21 cellular contexts compared by ENCODE assay signal in the genomic region with DNA sequence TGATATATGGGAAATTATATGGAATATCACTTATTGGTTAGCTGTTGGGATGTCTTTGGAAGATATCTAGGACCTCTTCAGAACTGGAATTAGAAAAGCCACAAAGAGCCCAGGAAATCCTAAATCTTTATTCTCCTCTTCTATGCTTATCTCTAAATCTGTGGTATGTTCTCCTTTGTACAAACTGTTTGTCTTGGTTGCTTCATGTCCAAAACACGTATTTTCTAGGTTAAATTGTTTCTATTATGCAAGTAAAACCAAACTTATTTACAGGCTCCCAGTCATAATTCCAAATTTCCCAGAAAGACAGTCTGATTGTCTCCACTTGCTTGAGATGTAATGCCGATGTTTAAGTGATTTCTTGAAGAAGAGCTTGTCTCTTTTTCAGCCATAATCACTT.
A peak's percentile ranks its signal among the peaks of the same experiment; 100 is the strongest.
DNase-seq lines count a peak whose midpoint lies in the region; ATAC-seq, FAIRE-seq and TF ChIP-seq lines count a peak whose summit lies in the region.
"Had no signal": no experiment of that assay in that cellular context is flagged by ENCODE, and none has a peak within 500 bp of the region (broad histone marks: within the 10 kb centered on the region; RNA-seq: fewer than 3 reads in every experiment).

No MANE protein-coding gene starts in this region.

- H3K79me2 ChIP-seq in neural progenitor cell (ENCODE audit: low read depth) (no peaks in the 10 kb centered on the region), HepG2 (ENCODE audit: insufficient read depth, low read length) (no peaks in the 10 kb centered on the region)

- H3K27ac ChIP-seq in neural progenitor cell (no peak overlapping the region), HepG2 (ENCODE audit: extremely low read length, insufficient read depth, low read length) (no peak overlapping the region)
- H3K27ac ChIP-seq: BLaER1 treated with 17β-estradiol and CSF1 and Interleukin-3, amounts not matched to agents 10 nM and 100 nM had no signal

- H3K4me1 ChIP-seq in neural progenitor cell (peaks cover 4% of the 10 kb centered on the region), HepG2 (ENCODE audit: insufficient read depth, low read length) (no peaks in the 10 kb centered on the region)

- H3K9me3 ChIP-seq in neural progenitor cell (ENCODE audit: low read depth) (no peaks in the 10 kb centered on the region), HepG2 (ENCODE audit: low read length) (no peaks in the 10 kb centered on the region)

- POLR2A ChIA-PET in HepG2 (lab: Yijun Ruan, JAX): no interaction called here

- CTCF ChIA-PET in HepG2 (lab: Yijun Ruan, JAX; ENCODE audit: low intra/inter-chr PET ratio, low total read pairs): no interaction called here

- no peaks in the 10 kb centered on the region for H3F3A ChIP-seq in neural progenitor cell (ENCODE audit: low read depth)

- no peak for TF ChIP-seq RAD21 in HepG2 (CRISPR knock-in tag; IDR thresholded peaks at IDR 0.05)

- no peaks in the 10 kb centered on the region for H3K36me3 Mint-ChIP-seq in neural progenitor cell
- H3K36me3 Mint-ChIP-seq in stimulated activated effector memory CD8-positive, alpha-beta T cell treated with anti-CD3 and anti-CD28 coated beads, Interleukin-12 subunit alpha, Interleukin-12 subunit beta, amount 100 ng/mL, for 72 hours: no peaks in the 10 kb centered on the region
- H3K36me3 Mint-ChIP-seq: CD8-positive, alpha-beta T cell had no signal

- in situ Hi-C loops in HepG2 (cut with HindIII; ENCODE audit: extremely low pct_ligation_motif_present, low pct_unique_long_range_greater_than_20kb): no loop called here

- peaks cover 10% of the 10 kb centered on the region for H3K4me1 Mint-ChIP-seq in neural progenitor cell
- no peaks in the 10 kb centered on the region for H3K4me1 Mint-ChIP-seq in stimulated activated effector memory CD8-positive, alpha-beta T cell treated with anti-CD3 and anti-CD28 coated beads, Interleukin-12 subunit alpha, Interleukin-12 subunit beta, amount 100 ng/mL, for 72 hours
- H3K4me1 Mint-ChIP-seq: B cell had no signal

- no peak for ATAC-seq in stimulated activated effector memory CD8-positive, alpha-beta T cell treated with anti-CD3 and anti-CD28 coated beads, Interleukin-12 subunit alpha, Interleukin-12 subunit beta, amount 100 ng/mL, for 72 hours
- ATAC-seq in HepG2 (no peak), GM21447 (IDR thresholded peaks at IDR 0.05; ENCODE audit: unreplicated experiment) (no peak)
- ATAC-seq: CD8-positive, alpha-beta T cell; GM12878; HCT116 had no signal

- H3K27ac Mint-ChIP-seq in neural progenitor cell: no peak overlapping the region
- no peak overlapping the region for H3K27ac Mint-ChIP-seq in stimulated activated effector memory CD8-positive, alpha-beta T cell treated with anti-CD3 and anti-CD28 coated beads, Interleukin-12 subunit alpha, Interleukin-12 subunit beta, amount 100 ng/mL, for 72 hours
- H3K27ac Mint-ChIP-seq: B cell; CD8-positive, alpha-beta T cell; HFFc6 had no signal

- no peak overlapping the region for H3K4me3 Mint-ChIP-seq in neural progenitor cell
- no peak overlapping the region for H3K4me3 Mint-ChIP-seq in stimulated activated effector memory CD8-positive, alpha-beta T cell treated with anti-CD3 and anti-CD28 coated beads, Interleukin-12 subunit alpha, Interleukin-12 subunit beta, amount 100 ng/mL, for 72 hours
- H3K4me3 Mint-ChIP-seq: B cell; CD8-positive, alpha-beta T cell; HFFc6 had no signal

- no TSS peak for BruUV-seq in HepG2 (replicated peaks; lab: Mats Ljungman, UMichigan)

- H3K4me3 ChIP-seq in fibroblast of pulmonary artery (replicated peaks; ENCODE audit: low read depth, low read length) (no peak overlapping the region), neural progenitor cell (no peak overlapping the region), HepG2 (replicated peaks in 1 of 3; ENCODE audit: insufficient read depth in 1 of 3, low read depth in 2 of 3, low read length in 3 of 3) (no peak overlapping the region)
- H3K4me3 ChIP-seq: BLaER1 treated with 17β-estradiol and CSF1 and Interleukin-3, amounts not matched to agents 10 nM and 100 nM; GM12878 had no signal

- no peaks in the 10 kb centered on the region for H3K36me3 ChIP-seq in neural progenitor cell
- no peaks in the 10 kb centered on the region for H3K36me3 ChIP-seq in HepG2 (replicated peaks in 1 of 2; ENCODE audit: control insufficient read depth in 1 of 2, insufficient read depth in 2 of 2, low read length in 2 of 2)
- H3K36me3 ChIP-seq: BLaER1 treated with 17β-estradiol and CSF1 and Interleukin-3, amounts not matched to agents 10 nM and 100 nM had no signal

- H3K27me3 ChIP-seq in neural progenitor cell: no peaks in the 10 kb centered on the region
- H3K27me3 ChIP-seq in HepG2 (ENCODE audit: control insufficient read depth in 1 of 2, insufficient read depth in 2 of 2, low read length in 2 of 2): no peaks in the 10 kb centered on the region
- H3K27me3 ChIP-seq: BLaER1 treated with 17β-estradiol and CSF1 and Interleukin-3, amounts not matched to agents 10 nM and 100 nM had no signal

- DNase-seq in GM03348 (ENCODE audit: low spot score) (peak; percentile 10), amniotic epithelial cell (ENCODE audit: low read depth) (peak; percentile 49), fibroblast of pulmonary artery (ENCODE audit: low read depth) (peak; percentile 21), neural progenitor cell (ENCODE audit: low spot score) (no peak), HepG2 (ENCODE audit: low spot score) (no peak), RPMI8226 (no peak)
- no peak for DNase-seq in stimulated activated effector memory CD8-positive, alpha-beta T cell treated with anti-CD3 and anti-CD28 coated beads, Interleukin-12 subunit alpha, Interleukin-12 subunit beta, amount 100 ng/mL, for 72 hours (ENCODE audit: low spot score in 2 of 2)
- DNase-seq: CD8-positive, alpha-beta T cell; COR-L47; GDM1; GOT3; H7; HFFc6; KG1 had no signal

- TF ChIP-seq CTCF in fibroblast of pulmonary artery (IDR thresholded peaks at IDR 0.05; ENCODE audit: low read length, missing control alignments): no peak
- no peak for TF ChIP-seq CTCF in neural progenitor cell (IDR thresholded peaks at IDR 0.05)
- no peak for TF ChIP-seq CTCF in HepG2 (CRISPR knock-in tag; IDR thresholded peaks at IDR 0.05)

- intact Hi-C loops in HepG2 (cut with micrococcal nuclease; ENCODE audit: unreplicated experiment): loop anchor here (10.0 kb wide), 1 partner anchor 644 kb away; no protein-coding TSS in a partner anchor

- H3K9ac ChIP-seq in neural progenitor cell (no peak overlapping the region), HepG2 (ENCODE audit: insufficient read depth, low read depth, low read length) (no peak overlapping the region)
- H3K9ac ChIP-seq: BLaER1 treated with 17β-estradiol and CSF1 and Interleukin-3, amounts not matched to agents 10 nM and 100 nM had no signal

- H3K4me2 ChIP-seq in neural progenitor cell (no peak overlapping the region), HepG2 (ENCODE audit: low read depth, low read length) (no peak overlapping the region)

- H2AFZ ChIP-seq in neural progenitor cell (replicated peaks): peak overlapping the region; percentile 67
- no peak overlapping the region for H2AFZ ChIP-seq in HepG2 (ENCODE audit: low read length)

- FAIRE-seq in HepG2 (lab: Jason Lieb, UNC): no peak
- FAIRE-seq: D721Med, GM12878, GM19239 had no signal

- TF ChIP-seq POLR2A in HepG2 (IDR thresholded peaks at IDR 0.05; ENCODE audit: insufficient read depth in 1 of 2, low read depth in 2 of 2, low read length in 2 of 2): no peak

- WGBS in HepG2 (ENCODE audit: low lambda C conversion rate): 2% methylated on average over 2 of the region's 2 CpGs

- H3K27me3 Mint-ChIP-seq in neural progenitor cell (ENCODE audit: insufficient read depth, low read depth): no peaks in the 10 kb centered on the region
- H3K27me3 Mint-ChIP-seq: B cell had no signal

- TF ChIP-seq EP300 in HepG2 (IDR thresholded peaks at IDR 0.05; ENCODE audit: low read depth in 2 of 2, low read length in 2 of 2) (no peak), HepG2 (CRISPR knock-in tag; IDR thresholded peaks at IDR 0.05; ENCODE audit: borderline replicate concordance) (no peak)

- H4K20me1 ChIP-seq in neural progenitor cell (ENCODE audit: low read depth) (no peaks in the 10 kb centered on the region), HepG2 (ENCODE audit: insufficient read depth, low read length) (no peaks in the 10 kb centered on the region)
- H4K20me1 ChIP-seq: BLaER1 treated with 17β-estradiol and CSF1 and Interleukin-3, amounts not matched to agents 10 nM and 100 nM had no signal

- H3K9me3 Mint-ChIP-seq in neural progenitor cell: peaks cover 8% of the 10 kb centered on the region
- H3K9me3 Mint-ChIP-seq in stimulated activated effector memory CD8-positive, alpha-beta T cell treated with anti-CD3 and anti-CD28 coated beads, Interleukin-12 subunit alpha, Interleukin-12 subunit beta, amount 100 ng/mL, for 72 hours: peaks cover 11% of the 10 kb centered on the region

TF ChIP-seq in HepG2, 621 proteins besides CTCF, POLR2A, EP300 and RAD21 (continues in another document):
- TF ChIP-seq NFIC (IDR thresholded peaks at IDR 0.05; ENCODE audit: low read length) (no peak), ZNF546 (CRISPR knock-in tag; conservative IDR thresholded peaks at IDR 0.05) (no peak), ZNF260 (CRISPR knock-in tag; IDR thresholded peaks at IDR 0.05; ENCODE audit: borderline replicate concordance, low read depth) (no peak), ZNF556 (CRISPR knock-in tag; IDR thresholded peaks at IDR 0.05; ENCODE audit: borderline replicate concordance) (no peak), ZNF501 (CRISPR knock-in tag; IDR thresholded peaks at IDR 0.05) (no peak)
- TF ChIP-seq, protein P1, sequence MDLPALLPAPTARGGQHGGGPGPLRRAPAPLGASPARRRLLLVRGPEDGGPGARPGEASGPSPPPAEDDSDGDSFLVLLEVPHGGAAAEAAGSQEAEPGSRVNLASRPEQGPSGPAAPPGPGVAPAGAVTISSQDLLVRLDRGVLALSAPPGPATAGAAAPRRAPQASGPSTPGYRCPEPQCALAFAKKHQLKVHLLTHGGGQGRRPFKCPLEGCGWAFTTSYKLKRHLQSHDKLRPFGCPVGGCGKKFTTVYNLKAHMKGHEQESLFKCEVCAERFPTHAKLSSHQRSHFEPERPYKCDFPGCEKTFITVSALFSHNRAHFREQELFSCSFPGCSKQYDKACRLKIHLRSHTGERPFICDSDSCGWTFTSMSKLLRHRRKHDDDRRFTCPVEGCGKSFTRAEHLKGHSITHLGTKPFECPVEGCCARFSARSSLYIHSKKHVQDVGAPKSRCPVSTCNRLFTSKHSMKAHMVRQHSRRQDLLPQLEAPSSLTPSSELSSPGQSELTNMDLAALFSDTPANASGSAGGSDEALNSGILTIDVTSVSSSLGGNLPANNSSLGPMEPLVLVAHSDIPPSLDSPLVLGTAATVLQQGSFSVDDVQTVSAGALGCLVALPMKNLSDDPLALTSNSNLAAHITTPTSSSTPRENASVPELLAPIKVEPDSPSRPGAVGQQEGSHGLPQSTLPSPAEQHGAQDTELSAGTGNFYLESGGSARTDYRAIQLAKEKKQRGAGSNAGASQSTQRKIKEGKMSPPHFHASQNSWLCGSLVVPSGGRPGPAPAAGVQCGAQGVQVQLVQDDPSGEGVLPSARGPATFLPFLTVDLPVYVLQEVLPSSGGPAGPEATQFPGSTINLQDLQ (CRISPR knock-in tag; IDR thresholded peaks at IDR 0.05): no peak

Comparison
In these comparisons a context has a peak if more than half of its experiments do, and no peak if none do; other contexts are left out.
1. DNase-seq: peak in GM03348 (single experiment), amniotic epithelial cell (single experiment) and fibroblast of pulmonary artery (single experiment); none in neural progenitor cell (single experiment), stimulated activated effector memory CD8-positive, alpha-beta T cell treated with anti-CD3 and anti-CD28 coated beads, Interleukin-12 subunit alpha, Interleukin-12 subunit beta, amount 100 ng/mL, for 72 hours (0 of 2), HepG2 (single experiment) and RPMI8226 (single experiment).